Comparison of ENCODE assay signal across 8 cellular contexts in the genomic region with DNA sequence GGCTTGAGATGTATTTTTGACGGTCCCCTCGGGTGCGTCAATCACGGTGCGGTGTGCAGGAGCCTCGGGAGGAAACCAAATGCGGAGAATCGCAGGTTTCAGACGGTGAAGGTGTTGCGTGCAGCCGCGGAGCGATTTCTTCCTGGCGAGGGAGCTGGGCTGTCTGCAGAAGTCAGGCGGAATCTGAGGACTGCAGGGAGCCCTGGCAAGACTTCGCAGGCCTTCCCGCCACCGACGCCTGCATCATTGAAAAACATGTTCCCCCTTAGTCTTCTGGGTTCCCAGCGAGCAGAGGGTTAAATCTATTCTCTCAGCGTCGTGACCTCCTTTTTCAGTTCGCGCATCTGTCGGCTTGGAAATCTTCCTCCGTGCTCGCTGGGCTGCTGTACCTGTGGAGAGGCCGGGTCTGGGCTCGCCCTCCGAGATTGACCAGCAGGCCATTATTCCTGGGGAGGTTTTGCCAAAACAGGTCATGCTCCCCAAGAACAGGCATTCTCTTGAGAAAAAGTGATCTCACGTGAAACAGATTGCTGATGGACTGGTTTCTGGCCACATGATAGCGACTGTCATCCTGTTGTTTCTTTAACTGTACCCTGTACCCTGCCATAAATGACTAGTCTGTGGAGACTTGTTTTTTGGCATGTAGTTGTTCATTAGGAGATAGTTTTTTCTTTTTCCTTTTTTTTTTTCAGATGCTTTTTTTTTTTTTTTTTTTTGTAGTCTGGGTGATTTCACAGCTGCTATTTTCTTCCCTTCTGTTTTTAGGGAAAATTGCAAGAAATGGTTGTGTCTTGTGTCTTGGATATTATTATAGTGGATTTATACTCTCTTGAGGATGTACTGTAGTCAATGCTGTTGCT. TPM values are rescaled to one million over a fixed set of nuclear protein-coding genes. Genes with fewer than 3 reads are reported as not detected.
DNase-seq lines count a peak whose midpoint lies in the region; ATAC-seq and FAIRE-seq lines count a peak whose summit lies in the region.

No MANE protein-coding gene starts in this region.

- no peaks in the 10 kb centered on the region for H3K27me3 ChIP-seq in ectodermal cell (ENCODE audit: control insufficient read depth, insufficient read depth, low read length, poor library complexity, severe bottlenecking)
- no peaks in the 10 kb centered on the region for H3K27me3 ChIP-seq in mucosa of stomach (ENCODE audit: control insufficient read depth, insufficient read depth, low read length)

- H3K9me3 ChIP-seq in ectodermal cell (ENCODE audit: control insufficient read depth, low read length), result no peaks in the 10 kb centered on the region
- H3K9me3 ChIP-seq in mucosa of stomach (ENCODE audit: control insufficient read depth, low read length), result no peaks in the 10 kb centered on the region

- 1% methylated on average over 32 of the region's 32 CpGs for WGBS in ectodermal cell, 2 experiments

- DNase-seq in Ammon's horn (ENCODE audit: low spot score) (peak; percentile 13), GM19239 (ENCODE audit: insufficient read length, low spot score) (peak; percentile 28), NCI-H128 (lab: John Stamatoyannopoulos, UW; ENCODE audit: unreplicated experiment) (peak; percentile 41), superior temporal gyrus (ENCODE audit: extremely low spot score) (peak; percentile 20)
- peak; percentile 37 for DNase-seq in activated CD4-positive, alpha-beta T cell treated with anti-CD3 and anti-CD28 coated beads, Interleukin-2, amount 50 U/mL, for 1 hour

- peak overlapping the region; percentile 78 for H3K4me3 ChIP-seq in ectodermal cell (ENCODE audit: insufficient read depth, low read depth, low read length)
- H3K4me3 ChIP-seq in mucosa of stomach (ENCODE audit: low read length), result no peak overlapping the region

- peaks cover 9% of the 10 kb centered on the region for H3K4me1 ChIP-seq in ectodermal cell (ENCODE audit: control insufficient read depth, insufficient read depth, low read length)
- peaks cover 8% of the 10 kb centered on the region for H3K4me1 ChIP-seq in mucosa of stomach (ENCODE audit: control insufficient read depth, insufficient read depth, low read length)

- H3K9ac ChIP-seq in mucosa of stomach (ENCODE audit: low read length), result peak overlapping the region; percentile 28

- peak overlapping the region; percentile 96 for H3K27ac ChIP-seq in ectodermal cell (ENCODE audit: insufficient read depth, low read depth, low read length, poor library complexity, severe bottlenecking)

- no peak for ATAC-seq in GM21515 (IDR thresholded peaks at IDR 0.05; ENCODE audit: unreplicated experiment)

- peak; percentile 62 for FAIRE-seq in GM19239 (lab: Jason Lieb, UNC)

- H3K36me3 ChIP-seq in ectodermal cell (ENCODE audit: control insufficient read depth, insufficient read depth, low read length) (no peaks in the 10 kb centered on the region), mucosa of stomach (ENCODE audit: control insufficient read depth, insufficient read depth, low read length) (no peaks in the 10 kb centered on the region)

RNA-seq across cellular contexts. Expression of a gene that starts 0.9 kb away (rescaled TPM):
- polyA plus RNA-seq in ectodermal cell (2013, experiment 1 of 4), result 138 TPM
- polyA plus RNA-seq in ectodermal cell (2013, experiment 2 of 4), result 134 TPM
- polyA plus RNA-seq in ectodermal cell (2013, experiment 3 of 4), result 91.7 TPM
- 89.4 TPM for polyA plus RNA-seq in ectodermal cell (2013, experiment 4 of 4)
